35 cellular contexts compared by ENCODE assay signal in the genomic region with DNA sequence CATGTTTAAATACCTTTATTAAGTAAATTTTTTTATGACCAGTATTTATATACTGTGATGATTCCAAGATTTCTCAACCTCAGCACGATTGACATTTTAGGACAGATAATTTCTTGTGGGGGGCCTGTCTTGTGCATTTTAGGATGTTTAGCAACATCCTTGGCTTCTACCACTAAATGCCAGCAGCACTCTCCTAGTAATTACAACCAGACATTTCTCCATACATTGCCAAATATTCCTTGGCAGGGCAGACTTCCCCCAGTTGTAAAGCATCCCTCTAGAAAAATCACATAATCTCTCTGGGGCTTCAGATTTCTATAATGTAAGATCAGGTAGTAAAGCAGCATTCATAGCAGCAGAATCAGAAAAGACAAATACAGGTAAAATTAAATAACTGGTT. TPM values are rescaled to one million over a fixed set of nuclear protein-coding genes. Genes with fewer than 3 reads are reported as not detected.
"Had no signal": no experiment of that assay in that cellular context is flagged by ENCODE, and none has a peak within 500 bp of the region (broad histone marks: within the 10 kb centered on the region; RNA-seq: fewer than 3 reads in every experiment).

No MANE protein-coding gene starts in this region.

- H3K4me3 ChIP-seq: colonic mucosa, mucosa of descending colon, thoracic aorta had no signal

- DNase-seq: activated CD4-positive, alpha-beta memory T cell treated with anti-CD3 and anti-CD28 coated beads for 36 hours; activated CD4-positive, alpha-beta T cell treated with anti-CD3 and anti-CD28 coated beads, Interleukin-2, amount 10 ng/mL, durations not matched to agents 24 days and 14 days; activated CD4-positive, CD25-positive, alpha-beta regulatory T cell treated with anti-CD3 and anti-CD28 coated beads, Interleukin-2, amount 50 U/mL, for 72 hours; activated CD8-positive, alpha-beta memory T cell treated with anti-CD3 and anti-CD28 coated beads, Interleukin-2, amount 50 U/mL, for 4 hours; activated effector memory CD4-positive, alpha-beta T cell treated with anti-CD3 and anti-CD28 coated beads, Interleukin-2, amount 50 U/mL, for 16 hours; activated naive CD4-positive, alpha-beta T cell treated with anti-CD3 and anti-CD28 coated beads, Interleukin-2, amount 50 U/mL, for 16 hours; activated T-cell treated with anti-CD3 and anti-CD28 coated beads, Interleukin-2, amount 50 U/mL, for 1 hour; amygdala; cerebellar nuclear complex; colonic mucosa; effector CD8-positive, alpha-beta T cell; head of caudate nucleus; hippocampal formation; left cardiac atrium; left ventricle myocardium superior; mucosa of descending colon; posterior cingulate gyrus; right cardiac atrium; stimulated activated CD4-positive, alpha-beta T cell treated with anti-CD3 and anti-CD28 coated beads, Interleukin-12 subunit alpha, Interleukin-12 subunit beta, amount 100 ng/mL, for 4 hours; stimulated activated CD4-positive, alpha-beta T cell treated with anti-CD3 and anti-CD28 coated beads, Interleukin-4, amount 100 ng/mL, for 24 hours; T-helper 2 cell; trophoblast cell had no signal

- H3K4me1 ChIP-seq: colonic mucosa had no signal

- H3K9me3 ChIP-seq: colonic mucosa, mucosa of descending colon, thoracic aorta had no signal

- H3K36me3 ChIP-seq: colonic mucosa, thoracic aorta had no signal

- H3K27me3 ChIP-seq: colonic mucosa had no signal

- H3K27ac ChIP-seq: colonic mucosa, epithelial cell of prostate, thoracic aorta had no signal

RNA-seq across cellular contexts. Expression of a gene that starts 7.8 kb away (rescaled TPM):
- total RNA-seq: activated CD4-positive, alpha-beta memory T cell treated with anti-CD3 and anti-CD28 coated beads for 36 hours; activated CD4-positive, alpha-beta T cell treated with anti-CD3 and anti-CD28 coated beads, Interleukin-2, amount 10 ng/mL, durations not matched to agents 24 days and 14 days; activated CD8-positive, alpha-beta memory T cell treated with anti-CD3 and anti-CD28 coated beads for 36 hours; activated T-helper 1 cell treated with anti-CD3 and anti-CD28 coated beads, Interleukin-12 subunit alpha, Interleukin-12 subunit beta, Interleukin-2, Interleukin-4 antibody, amounts not matched to agents 30 ng/mL and 10 ng/mL and 1 ng/mL, durations not matched to agents 14 hours and 24 hours and 36 hours; bronchial epithelial cell; colonic mucosa; dermis microvascular lymphatic vessel endothelial cell; fibroblast of lung; left ventricle myocardium superior; lung microvascular endothelial cell; mesenteric fat pad; mucosa of descending colon; myocyte; osteoblast; right cardiac atrium; subcutaneous adipose tissue; thoracic aorta had no signal
- polyA plus RNA-seq: fibroblast of lung, right cardiac atrium had no signal

RNA-seq across cellular contexts. Expression of a gene that starts 34.9 kb away (rescaled TPM):
- total RNA-seq: activated CD4-positive, alpha-beta memory T cell treated with anti-CD3 and anti-CD28 coated beads for 36 hours; activated CD4-positive, alpha-beta T cell treated with anti-CD3 and anti-CD28 coated beads, Interleukin-2, amount 10 ng/mL, durations not matched to agents 24 days and 14 days; activated CD8-positive, alpha-beta memory T cell treated with anti-CD3 and anti-CD28 coated beads for 36 hours; activated T-helper 1 cell treated with anti-CD3 and anti-CD28 coated beads, Interleukin-12 subunit alpha, Interleukin-12 subunit beta, Interleukin-2, Interleukin-4 antibody, amounts not matched to agents 30 ng/mL and 10 ng/mL and 1 ng/mL, durations not matched to agents 14 hours and 24 hours and 36 hours; bronchial epithelial cell; colonic mucosa; dermis microvascular lymphatic vessel endothelial cell; fibroblast of lung; left cardiac atrium; lung microvascular endothelial cell; mucosa of descending colon; myocyte; osteoblast; skeletal muscle tissue; thoracic aorta had no signal
- polyA plus RNA-seq: fibroblast of lung, right cardiac atrium had no signal

RNA-seq across cellular contexts. Expression of a gene that starts 56.9 kb away (rescaled TPM):
- total RNA-seq: activated CD4-positive, alpha-beta T cell treated with anti-CD3 and anti-CD28 coated beads, Interleukin-2, amount 10 ng/mL, durations not matched to agents 24 days and 14 days; dermis microvascular lymphatic vessel endothelial cell; left cardiac atrium; left ventricle myocardium superior; lung microvascular endothelial cell; skeletal muscle tissue; thoracic aorta had no signal
- polyA plus RNA-seq: fibroblast of lung, right cardiac atrium had no signal
